Comparison of ENCODE assay signal across 9 cellular contexts in genomic region chr7:143757596-143757995, GRCh38. TPM values are rescaled to one million over a fixed set of nuclear protein-coding genes. Genes with fewer than 3 reads are reported as not detected.
"Had no signal": no experiment of that assay in that cellular context is flagged by ENCODE, and none has a peak within 500 bp of the region (broad histone marks: within the 10 kb centered on the region; RNA-seq: fewer than 3 reads in every experiment).

Gene CTAGE6 (minus strand): TSS chr7:143757696. CDS start chr7:143757658, 38 bp downstream.

RNA-seq across cellular contexts. Expression of gene CTAGE6, which starts in this region (rescaled TPM):
- total RNA-seq: neural crest cell, occipital lobe, progenitor cell of endocrine pancreas, psoas muscle, right atrium auricular region, smooth muscle cell had no signal
- polyA plus RNA-seq: neural cell, psoas muscle, right cardiac atrium, small intestine, smooth muscle cell had no signal
